Comparison of ENCODE assay signal across 26 cellular contexts in genomic region chr7:2202901-2203550, GRCh38. TPM values are rescaled to one million over a fixed set of nuclear protein-coding genes. Genes with fewer than 3 reads are reported as not detected.
DNase-seq lines count a peak whose midpoint lies in the region; ATAC-seq and TF ChIP-seq lines count a peak whose summit lies in the region.
"Had no signal": no experiment of that assay in that cellular context is flagged by ENCODE, and none has a peak within 500 bp of the region (broad histone marks: within the 10 kb centered on the region; RNA-seq: fewer than 3 reads in every experiment).

No MANE protein-coding gene starts in this region.

- H3K27ac ChIP-seq in H9 (ENCODE audit: insufficient read length, low read depth, low read length), result no peak overlapping the region
- H3K27ac ChIP-seq in spleen, result no peak overlapping the region
- H3K27ac ChIP-seq in body of pancreas, result no peak overlapping the region
- H3K27ac ChIP-seq: parathyroid adenoma had no signal

- no peak overlapping the region for H3K14ac ChIP-seq in H9 (ENCODE audit: insufficient read depth, low read length)

- no peaks in the 10 kb centered on the region for H3K79me1 ChIP-seq in H9 (ENCODE audit: insufficient read depth, low read depth, low read length, poor library complexity, severe bottlenecking)

- no CpG with 5 or more reads among the region's 18 CpGs for WGBS in H9 (ENCODE audit: extremely low coverage, insufficient read length, low lambda C conversion rate)
- WGBS in spleen, 5 donors, result 74 to 82% (median 79%) methylated on average over 15 to 18 of the region's 18 CpGs
- 79 to 91% methylated on average over 8 to 15 of the region's 18 CpGs for WGBS in body of pancreas, 2 donors

- H3K27me3 ChIP-seq in H9 (ENCODE audit: insufficient read depth, low read length) (no peaks in the 10 kb centered on the region), spleen (replicated peaks in 1 of 7) (no peaks in the 10 kb centered on the region), body of pancreas (no peaks in the 10 kb centered on the region)

- H3K4ac ChIP-seq in H9 (ENCODE audit: low read depth, low read length), result no peak overlapping the region

- H3K4me1 Mint-ChIP-seq in H9, result no peaks in the 10 kb centered on the region
- H3K4me1 Mint-ChIP-seq: stimulated activated effector memory CD8-positive, alpha-beta T cell treated with anti-CD3 and anti-CD28 coated beads, Interleukin-12 subunit alpha, Interleukin-12 subunit beta, amount 100 ng/mL, for 72 hours; T-cell had no signal

- H3K27me3 Mint-ChIP-seq in H9 (ENCODE audit: low read depth), result no peaks in the 10 kb centered on the region
- H3K27me3 Mint-ChIP-seq: activated naive CD8-positive, alpha-beta T cell; naive thymus-derived CD8-positive, alpha-beta T cell; T-cell had no signal

- no peak overlapping the region for H2BK20ac ChIP-seq in H9 (ENCODE audit: low read depth, low read length, poor library complexity, severe bottlenecking)

- TF ChIP-seq POLR2A in spleen (IDR thresholded peaks at IDR 0.05) (no peak), body of pancreas (IDR thresholded peaks at IDR 0.05) (no peak)

- no peak overlapping the region for H3K23ac ChIP-seq in H9 (ENCODE audit: insufficient read length, low read depth, low read length)

- peak overlapping the region; percentile 53 to 90 (median 71); a peak in 4 of 7 replicates for H3K27ac Mint-ChIP-seq in H9
- H3K27ac Mint-ChIP-seq: activated CD8-positive, alpha-beta T cell treated with anti-CD3 and anti-CD28 coated beads, Interleukin-2, amount 10 ng/mL, durations not matched to agents 7 days and 5 days; activated naive CD8-positive, alpha-beta T cell; HFFc6; stimulated activated effector memory CD8-positive, alpha-beta T cell treated with anti-CD3 and anti-CD28 coated beads, Interleukin-12 subunit alpha, Interleukin-12 subunit beta, amount 100 ng/mL, for 72 hours; T-cell had no signal

- no peaks in the 10 kb centered on the region for H3K79me2 ChIP-seq in H9 (ENCODE audit: insufficient read depth, low read length)

- intact Hi-C loops in spleen (cut with DNase I; ENCODE audit: low total_unique reads), result loop anchor here (10.0 kb wide), 1 partner anchor 628 kb away; the partner anchor contains the start of gene PSMG3
- intact Hi-C loops in body of pancreas (cut with DNase I), result loop anchor here (10.0 kb wide), 1 partner anchor 538 kb away; no protein-coding TSS in a partner anchor

- H3K9me3 Mint-ChIP-seq in H9, result no peaks in the 10 kb centered on the region; a peak in 1 of 5 replicates
- H3K9me3 Mint-ChIP-seq: HFFc6; naive thymus-derived CD8-positive, alpha-beta T cell; stimulated activated effector memory CD8-positive, alpha-beta T cell treated with anti-CD3 and anti-CD28 coated beads, Interleukin-12 subunit alpha, Interleukin-12 subunit beta, amount 100 ng/mL, for 72 hours; T-cell had no signal

- no peak overlapping the region for H3T11ph ChIP-seq in H9 (ENCODE audit: low read length)

- H2BK120ac ChIP-seq in H9 (ENCODE audit: low read depth, low read length, poor library complexity, severe bottlenecking), result no peak overlapping the region

- H4K8ac ChIP-seq in H9 (replicated peaks; ENCODE audit: insufficient read length, low read depth, low read length), result no peak overlapping the region

- no peak overlapping the region for H2AFZ ChIP-seq in H9 (ENCODE audit: low read length)
- H2AFZ ChIP-seq: parathyroid adenoma had no signal

- peaks cover 0 to 77% (median 35%) of the 10 kb centered on the region in 6 donors for H3K36me3 ChIP-seq in spleen
- no peaks in the 10 kb centered on the region for H3K36me3 ChIP-seq in body of pancreas (replicated peaks in 1 of 2; ENCODE audit: insufficient read depth in 1 of 2, low read depth in 2 of 2)

- H3K4me3 ChIP-seq in spleen (no peak overlapping the region), body of pancreas (no peak overlapping the region)
- H3K4me3 ChIP-seq: GM12878 had no signal

- no peaks in the 10 kb centered on the region for H4K20me1 ChIP-seq in H9 (ENCODE audit: control insufficient read depth, insufficient read depth, insufficient read length)

- no peak overlapping the region for H2AK5ac ChIP-seq in H9 (ENCODE audit: insufficient read length, low read length)

- no peak overlapping the region for H3K4me3 Mint-ChIP-seq in H9
- H3K4me3 Mint-ChIP-seq: activated CD8-positive, alpha-beta T cell treated with anti-CD3 and anti-CD28 coated beads, Interleukin-2, amount 10 ng/mL, durations not matched to agents 7 days and 5 days; activated naive CD8-positive, alpha-beta T cell; HFFc6; naive thymus-derived CD8-positive, alpha-beta T cell; stimulated activated effector memory CD8-positive, alpha-beta T cell treated with anti-CD3 and anti-CD28 coated beads, Interleukin-12 subunit alpha, Interleukin-12 subunit beta, amount 100 ng/mL, for 72 hours; T-cell had no signal

- H3K4me1 ChIP-seq in H9 (ENCODE audit: insufficient read depth, low read length) (no peaks in the 10 kb centered on the region), spleen (peaks cover 0 to 21% (median 15%) of the 10 kb centered on the region in 6 donors), body of pancreas (no peaks in the 10 kb centered on the region)
- H3K4me1 ChIP-seq: parathyroid adenoma had no signal

- ATAC-seq in body of pancreas, result no peak
- ATAC-seq: activated CD8-positive, alpha-beta T cell treated with anti-CD3 and anti-CD28 coated beads, Interleukin-2, amount 10 ng/mL, durations not matched to agents 7 days and 5 days; esophagus mucosa; naive thymus-derived CD8-positive, alpha-beta T cell; stimulated activated effector memory CD8-positive, alpha-beta T cell treated with anti-CD3 and anti-CD28 coated beads, Interleukin-12 subunit alpha, Interleukin-12 subunit beta, amount 100 ng/mL, for 72 hours; T-cell had no signal

- no peak overlapping the region for H4K5ac ChIP-seq in H9 (ENCODE audit: insufficient read length, low read depth, low read length)

- no peak overlapping the region for H3K56ac ChIP-seq in H9 (ENCODE audit: insufficient read length, low read depth, low read length)

- peaks cover 21 to 41% (median 37%) of the 10 kb centered on the region in 3 experiments; a peak in 6 of 7 replicates for H3K36me3 Mint-ChIP-seq in H9 (ENCODE audit: insufficient read depth in 1 of 3, low read depth in 3 of 3)

- H3K18ac ChIP-seq in H9 (ENCODE audit: insufficient read length, low read depth, low read length), result no peak overlapping the region

- H3K4me2 ChIP-seq in H9 (ENCODE audit: insufficient read depth, insufficient read length, low read length), result no peak overlapping the region

- peak; percentile 2 for DNase-seq in activated T-cell treated with anti-CD3 and anti-CD28 coated beads, Interleukin-2, amount 50 U/mL, for 1 hour
- DNase-seq in activated T-cell treated with anti-CD3 and anti-CD28 coated beads for 4 hours (no peak), H9 (no peak), iPS-NIHi11 (ENCODE audit: low spot score) (peak; percentile 4), spleen (peak; percentile 61), body of pancreas (no peak), GM20000 (ENCODE audit: low spot score) (no peak), NCI-H187 (lab: John Stamatoyannopoulos, UW) (no peak)
- DNase-seq: activated CD4-positive, CD25-positive, alpha-beta regulatory T cell treated with anti-CD3 and anti-CD28 coated beads, Interleukin-2, amount 50 U/mL, for 72 hours; activated CD8-positive, alpha-beta T cell treated with anti-CD3 and anti-CD28 coated beads, Interleukin-2, amount 10 ng/mL, durations not matched to agents 7 days and 5 days; AML-193; effector memory CD4-positive, alpha-beta T cell; foreskin melanocyte; HFFc6; naive thymus-derived CD8-positive, alpha-beta T cell; NCI-H1694; NCI-H226; NCI-H82; OCI-M1; stimulated activated CD4-positive, alpha-beta T cell treated with anti-CD3 and anti-CD28 coated beads, Interleukin-1b, Interleukin-23, amount 100 ng/mL, for 48 hours; T-cell had no signal

- no peak overlapping the region for H4K91ac ChIP-seq in H9 (ENCODE audit: insufficient read length, low read depth, low read length)

- H2BK12ac ChIP-seq in H9 (ENCODE audit: insufficient read length, low read depth, low read length), result no peak overlapping the region

- H2BK5ac ChIP-seq in H9 (ENCODE audit: insufficient read length, low read length), result no peak overlapping the region

- H2BK15ac ChIP-seq in H9 (ENCODE audit: low read depth, low read length), result no peak overlapping the region

- H3K9me3 ChIP-seq in H9 (ENCODE audit: control insufficient read depth, low read depth, low read length), result no peaks in the 10 kb centered on the region
- no peaks in the 10 kb centered on the region for H3K9me3 ChIP-seq in spleen
- no peaks in the 10 kb centered on the region for H3K9me3 ChIP-seq in body of pancreas

- TF ChIP-seq CTCF in H9 (conservative IDR thresholded peaks at IDR 0.05) (no peak), spleen (IDR thresholded peaks at IDR 0.05 in 8 of 11, conservative IDR thresholded peaks at IDR 0.05 in 3 of 11) (no peak), body of pancreas (IDR thresholded peaks at IDR 0.05) (no peak), GM20000 (IDR thresholded peaks at IDR 0.05; ENCODE audit: extremely low read depth, missing control alignments) (no peak)

- no peak overlapping the region for H3K9ac ChIP-seq in H9 (ENCODE audit: extremely low read depth, insufficient read length, low read length)
- H3K9ac ChIP-seq: parathyroid adenoma had no signal

- no peaks in the 10 kb centered on the region for H3K23me2 ChIP-seq in H9 (ENCODE audit: insufficient read length, low read depth, low read length, poor library complexity, severe bottlenecking)

RNA-seq across cellular contexts. Expression of gene MAD1L1, which starts 29.7 kb away (rescaled TPM):
- total RNA-seq in H9 (2021), result 37.4 and 39.0 TPM in 2 replicates
- 100 to 1,000 TPM in 1 of 7 donors, 10 to 100 TPM in 6; 47.3 to 104 (median 62.0) TPM for total RNA-seq in spleen
- 100 to 1,000 TPM in 1 of 3 donors, 10 to 100 TPM in 2; 48.8 to 118 (median 75.0) TPM for polyA plus RNA-seq in spleen
- total RNA-seq in body of pancreas, result 10 to 100 TPM; 14.0 to 66.9 TPM

RNA-seq across cellular contexts. Expression of gene MRM2, which starts 39.0 kb away (rescaled TPM):
- total RNA-seq in H9 (2021) (57.2 and 59.0 TPM in 2 replicates), spleen (10 to 100 TPM; 19.0 to 24.7 (median 23.3) TPM), body of pancreas (1 to 10 TPM; 7.6 to 8.8 TPM)
- 10 to 100 TPM; 24.1 to 35.8 (median 27.2) TPM for polyA plus RNA-seq in spleen

RNA-seq across cellular contexts. Expression of gene NUDT1, which starts 39.0 kb away (rescaled TPM):
- total RNA-seq in H9 (2021) (80.3 and 84.7 TPM in 2 replicates), spleen (10 to 100 TPM; 13.7 to 29.4 (median 20.4) TPM), body of pancreas (10 to 100 TPM in 1 of 2 donors, not detected in 1; 26.2 TPM)
- polyA plus RNA-seq in spleen, result 10 to 100 TPM; 38.2 to 69.3 (median 42.4) TPM

Comparison
In these comparisons a context has a peak if more than half of its experiments do, and no peak if none do; other contexts are left out.
1. DNase-seq: peak in activated T-cell treated with anti-CD3 and anti-CD28 coated beads, Interleukin-2, amount 50 U/mL, for 1 hour (single experiment), iPS-NIHi11 (single experiment) and spleen (single experiment); none in activated T-cell treated with anti-CD3 and anti-CD28 coated beads for 4 hours (single experiment), H9 (single experiment), body of pancreas (0 of 4), GM20000 (single experiment) and NCI-H187 (0 of 2).